In the genomic region with DNA sequence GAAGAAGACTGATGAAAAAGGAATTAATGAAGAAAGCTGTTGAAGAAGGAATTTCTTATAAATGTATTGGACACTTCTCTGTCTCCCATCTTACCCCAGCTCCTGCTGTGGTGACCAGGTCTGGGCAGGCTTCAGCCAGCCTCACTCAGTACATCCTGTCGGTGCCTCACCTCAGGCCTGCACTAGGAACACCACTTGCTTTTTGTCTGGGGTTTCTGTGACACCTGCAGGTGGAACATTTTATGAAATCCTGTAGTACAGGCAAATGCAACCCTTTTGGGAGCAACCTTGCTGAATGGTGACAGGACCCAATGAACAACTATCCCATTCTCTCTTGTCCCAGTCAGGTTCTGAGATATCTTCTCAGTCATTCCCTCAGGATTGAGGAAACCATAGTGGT, we compare ENCODE assay signal across 1 cellular context.
TF ChIP-seq lines count a peak whose summit lies in the region.

No MANE protein-coding gene starts in this region.

TF ChIP-seq in HepG2, 621 proteins besides CTCF, POLR2A, EP300 and RAD21 (continued from another document):
- TF ChIP-seq, protein P1, sequence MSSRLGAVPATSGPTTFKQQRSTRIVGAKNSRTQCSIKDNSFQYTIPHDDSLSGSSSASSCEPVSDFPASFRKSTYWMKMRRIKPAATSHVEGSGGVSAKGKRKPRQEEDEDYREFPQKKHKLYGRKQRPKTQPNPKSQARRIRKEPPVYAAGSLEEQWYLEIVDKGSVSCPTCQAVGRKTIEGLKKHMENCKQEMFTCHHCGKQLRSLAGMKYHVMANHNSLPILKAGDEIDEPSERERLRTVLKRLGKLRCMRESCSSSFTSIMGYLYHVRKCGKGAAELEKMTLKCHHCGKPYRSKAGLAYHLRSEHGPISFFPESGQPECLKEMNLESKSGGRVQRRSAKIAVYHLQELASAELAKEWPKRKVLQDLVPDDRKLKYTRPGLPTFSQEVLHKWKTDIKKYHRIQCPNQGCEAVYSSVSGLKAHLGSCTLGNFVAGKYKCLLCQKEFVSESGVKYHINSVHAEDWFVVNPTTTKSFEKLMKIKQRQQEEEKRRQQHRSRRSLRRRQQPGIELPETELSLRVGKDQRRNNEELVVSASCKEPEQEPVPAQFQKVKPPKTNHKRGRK (CRISPR knock-in tag; IDR thresholded peaks at IDR 0.05), result no peak
- TF ChIP-seq TBP (CRISPR knock-in tag; IDR thresholded peaks at IDR 0.05), result no peak
- no peak for TF ChIP-seq MXI1 (IDR thresholded peaks at IDR 0.05; ENCODE audit: borderline replicate concordance, low read depth, low read length)
- TF ChIP-seq ZBTB43 (CRISPR knock-in tag; conservative IDR thresholded peaks at IDR 0.05), result no peak
- no peak for TF ChIP-seq PHF20 (CRISPR knock-in tag; IDR thresholded peaks at IDR 0.05)
- no peak for TF ChIP-seq DMAP1 (CRISPR knock-in tag; IDR thresholded peaks at IDR 0.05)
